In genomic region chr1:155325596-155325893, GRCh38 we compare ENCODE assay signal across 9 cellular contexts. TPM values are rescaled to one million over a fixed set of nuclear protein-coding genes. Genes with fewer than 3 reads are reported as not detected.
DNase-seq lines count a peak whose midpoint lies in the region; ATAC-seq, FAIRE-seq and TF ChIP-seq lines count a peak whose summit lies in the region.
"Had no signal": no experiment of that assay in that cellular context is flagged by ENCODE, and none has a peak within 500 bp of the region (broad histone marks: within the 10 kb centered on the region; RNA-seq: fewer than 3 reads in every experiment).

No MANE protein-coding gene starts in this region.

- peaks cover 0 to 2% of the 10 kb centered on the region in 2 donors for H3K27me3 Mint-ChIP-seq in CD8-positive, alpha-beta memory T cell

- peaks cover 19 to 34% (median 21%) of the 10 kb centered on the region in 3 donors for H3K4me1 Mint-ChIP-seq in CD8-positive, alpha-beta memory T cell

- H3K4me3 Mint-ChIP-seq in CD8-positive, alpha-beta memory T cell = peak overlapping the region; percentile 64 to 96 (median 78)

- no peak for DNase-seq in CD8-positive, alpha-beta memory T cell
- DNase-seq in RWPE1 (ENCODE audit: low spot score) (no peak), epithelial cell of prostate (ENCODE audit: low read depth, low spot score) (no peak), pancreas (no peak), NCI-H187 treated with DMSO at 0.1 percent for 48 hours (lab: John Stamatoyannopoulos, UW) (no peak), GOT3 (lab: John Stamatoyannopoulos, UW) (no peak), GDM1 (lab: John Stamatoyannopoulos, UW) (no peak)

- POLR2A ChIA-PET in CD8-positive, alpha-beta memory T cell (lab: Charles Lee) = no interaction called here
- POLR2A ChIA-PET in RWPE1 (lab: Yijun Ruan, JAX; ENCODE audit: low non-redundant PET) = no interaction called here

- H3K27ac Mint-ChIP-seq in CD8-positive, alpha-beta memory T cell = peak overlapping the region; percentile 58 to 88 (median 74)

- TF ChIP-seq CTCF in RWPE1 (conservative IDR thresholded peaks at IDR 0.05; ENCODE audit: low read depth) = no peak
- TF ChIP-seq CTCF in pancreas (IDR thresholded peaks at IDR 0.05) = no peak

- CTCF ChIA-PET in CD8-positive, alpha-beta memory T cell (lab: Charles Lee) = interaction anchor here (6.0 kb wide), 1 partner anchor 75 kb away, joined by 116 read pairs; no protein-coding TSS in a partner anchor
- CTCF ChIA-PET in RWPE1 (lab: Yijun Ruan, JAX) = interaction anchor here (0.6 to 2.5 kb wide), 4 partner anchors 42 to 74 kb away, joined by 4 to 7 read pairs (median 4); no protein-coding TSS in a partner anchor

- no peaks in the 10 kb centered on the region for H3K27me3 ChIP-seq in CD8-positive, alpha-beta memory T cell (ENCODE audit: insufficient read depth, low read length, poor library complexity, severe bottlenecking)
- H3K27me3 ChIP-seq in pancreas = no peaks in the 10 kb centered on the region

- H3K36me3 Mint-ChIP-seq in CD8-positive, alpha-beta memory T cell = peaks cover 0 to 13% (median under 1%) of the 10 kb centered on the region in 3 donors

- intact Hi-C loops in pancreas (cut with DNase I) = loop anchor here in 1 of 3 donors (10.0 kb wide), 1 partner anchor 71 kb away; the partner anchor contains the start of gene ENTREP3

- no peak overlapping the region for H3K4me3 ChIP-seq in CD8-positive, alpha-beta memory T cell (ENCODE audit: low read length)
- peak overlapping the region; percentile 79 to 91 (median 86) for H3K4me3 ChIP-seq in pancreas

- H3K27ac ChIP-seq in CD8-positive, alpha-beta memory T cell (ENCODE audit: low read depth, low read length) = no peak overlapping the region
- peak overlapping the region; percentile 98 for H3K27ac ChIP-seq in RWPE1
- H3K27ac ChIP-seq in epithelial cell of prostate = peak overlapping the region; percentile 88
- peak overlapping the region in 1 of 4 donors; percentile 97 for H3K27ac ChIP-seq in pancreas

- WGBS in pancreas, 2 donors = 23 to 41% methylated on average over 6 of the region's 6 CpGs

- H3K4me1 ChIP-seq in CD8-positive, alpha-beta memory T cell (ENCODE audit: insufficient read depth, low read length) = peaks cover 9% of the 10 kb centered on the region
- peaks cover 0 to 7% (median 0%) of the 10 kb centered on the region in 3 donors for H3K4me1 ChIP-seq in pancreas

- ATAC-seq in pancreas = no peak
- no peak for ATAC-seq in HG02763 (IDR thresholded peaks at IDR 0.05; ENCODE audit: unreplicated experiment)

- FAIRE-seq in pancreas (lab: Jason Lieb, UNC) = no peak
- FAIRE-seq: islet of Langerhans had no signal

- H3K9me3 ChIP-seq in CD8-positive, alpha-beta memory T cell (ENCODE audit: low read length) = no peaks in the 10 kb centered on the region
- H3K9me3 ChIP-seq in pancreas = no peaks in the 10 kb centered on the region

- peaks cover 0 to 2% (median 0%) of the 10 kb centered on the region in 5 donors for H3K9me3 Mint-ChIP-seq in CD8-positive, alpha-beta memory T cell

- H3K36me3 ChIP-seq in CD8-positive, alpha-beta memory T cell (ENCODE audit: insufficient read depth, low read length) = peaks cover under 1% of the 10 kb centered on the region
- peaks cover 0 to 4% (median 0%) of the 10 kb centered on the region in 3 donors for H3K36me3 ChIP-seq in pancreas

RNA-seq across cellular contexts. Expression of gene RUSC1, which starts 4.9 kb away (rescaled TPM):
- 10 to 100 TPM; 31.3 to 32.8 TPM for total RNA-seq in CD8-positive, alpha-beta memory T cell
- 9.8 TPM for polyA plus RNA-seq in CD8-positive, alpha-beta memory T cell
- 10 to 100 TPM in 4 of 6 donors, 1 to 10 TPM in 2; 9.2 to 19.2 (median 11.6) TPM for total RNA-seq in pancreas
- polyA plus RNA-seq in pancreas = 10 to 100 TPM; 23.0 to 47.2 TPM

RNA-seq across cellular contexts. Expression of gene FDPS, which starts 16.9 kb away (rescaled TPM):
- total RNA-seq in CD8-positive, alpha-beta memory T cell = 100 to 1,000 TPM; 194 to 199 TPM
- 126 TPM for polyA plus RNA-seq in CD8-positive, alpha-beta memory T cell
- total RNA-seq in pancreas = 10 to 100 TPM; 48.7 to 78.9 (median 66.2) TPM
- polyA plus RNA-seq in pancreas = 100 to 1,000 TPM in 1 of 2 donors, 10 to 100 TPM in 1; 75.1 to 151 TPM

RNA-seq across cellular contexts. Expression of gene PKLR, which starts 24.3 kb away (rescaled TPM):
- total RNA-seq in CD8-positive, alpha-beta memory T cell = not detected
- polyA plus RNA-seq in CD8-positive, alpha-beta memory T cell = not detected
- under 1 TPM in 1 of 6 donors, not detected in 5; 0.22 TPM for total RNA-seq in pancreas
- under 1 TPM in 1 of 2 donors, not detected in 1; 0.19 TPM for polyA plus RNA-seq in pancreas

RNA-seq across cellular contexts. Expression of gene HCN3, which starts 48.3 kb away (rescaled TPM):
- 1 to 10 TPM; 3.2 to 3.7 TPM for total RNA-seq in CD8-positive, alpha-beta memory T cell
- polyA plus RNA-seq in CD8-positive, alpha-beta memory T cell = 0.18 TPM
- 1 to 10 TPM in 4 of 6 donors, under 1 TPM in 2; 0.66 to 2.6 (median 1.4) TPM for total RNA-seq in pancreas
- polyA plus RNA-seq in pancreas = 10 to 100 TPM in 1 of 2 donors, 1 to 10 TPM in 1; 4.8 to 12.0 TPM

RNA-seq across cellular contexts. Expression of gene CLK2, which starts 52.2 kb away (rescaled TPM):
- total RNA-seq in CD8-positive, alpha-beta memory T cell = 10 to 100 TPM; 78.3 to 79.8 TPM
- polyA plus RNA-seq in CD8-positive, alpha-beta memory T cell = 20.2 TPM
- 10 to 100 TPM; 15.7 to 39.6 (median 18.7) TPM for total RNA-seq in pancreas
- 10 to 100 TPM; 81.1 to 89.4 TPM for polyA plus RNA-seq in pancreas
